ENCODE assay signal across 1 cellular context in genomic region chr16:70685061-70685937, GRCh38.
A peak's percentile ranks its signal among the peaks of the same experiment; 100 is the strongest.
TF ChIP-seq lines count a peak whose summit lies in the region.

No MANE protein-coding gene starts in this region.

TF ChIP-seq in HepG2, 621 proteins besides CTCF, POLR2A, EP300 and RAD21 (continued from another document and continues in another):
- TF ChIP-seq ARID3A (IDR thresholded peaks at IDR 0.05; ENCODE audit: low read depth, low read length) (no peak), ZNF709 (CRISPR knock-in tag; IDR thresholded peaks at IDR 0.05) (no peak), RARA (CRISPR knock-in tag; IDR thresholded peaks at IDR 0.05) (no peak), HDAC2 (CRISPR knock-in tag; IDR thresholded peaks at IDR 0.05) (0 out of 2 replicates have a peak, but pooled peaks have one; percentile 22), TGIF2 (CRISPR knock-in tag; IDR thresholded peaks at IDR 0.05) (peak; percentile 38; the same call in 1 of the 2 replicates), MYPOP (CRISPR knock-in tag; IDR thresholded peaks at IDR 0.05) (no peak; the same call in 1 of the 2 replicates), HOXA7 (CRISPR knock-in tag; IDR thresholded peaks at IDR 0.05) (no peak), CCDC6 (CRISPR knock-in tag; IDR thresholded peaks at IDR 0.05) (no peak), KDM1A (CRISPR knock-in tag; IDR thresholded peaks at IDR 0.05) (no peak), SP1 (IDR thresholded peaks at IDR 0.05) (no peak), SP1 (CRISPR knock-in tag; IDR thresholded peaks at IDR 0.05) (no peak), YY1 (IDR thresholded peaks at IDR 0.05; ENCODE audit: insufficient read depth, insufficient replicate concordance, low read depth, low read length) (peak; percentile 15), ZNF138 (CRISPR knock-in tag; IDR thresholded peaks at IDR 0.05; ENCODE audit: low read depth) (no peak), SP2 (CRISPR knock-in tag; IDR thresholded peaks at IDR 0.05) (no peak), ZNF20 (CRISPR knock-in tag; IDR thresholded peaks at IDR 0.05) (no peak), KLF13 (CRISPR knock-in tag; IDR thresholded peaks at IDR 0.05) (peak; percentile 8; the same call in 1 of the 2 replicates), ZNF556 (CRISPR knock-in tag; IDR thresholded peaks at IDR 0.05; ENCODE audit: borderline replicate concordance) (no peak), DMTF1 (CRISPR knock-in tag; IDR thresholded peaks at IDR 0.05) (no peak), SRSF9 (IDR thresholded peaks at IDR 0.05; ENCODE audit: borderline replicate concordance, insufficient read depth, low read depth, low read length, poor library complexity, severe bottlenecking) (no peak), THAP9 (CRISPR knock-in tag; IDR thresholded peaks at IDR 0.05; ENCODE audit: borderline replicate concordance) (no peak), ARHGAP35 (CRISPR knock-in tag; IDR thresholded peaks at IDR 0.05; ENCODE audit: borderline replicate concordance) (0 out of 2 replicates have a peak, but pooled peaks have one; percentile 44), ZNF569 (CRISPR knock-in tag; IDR thresholded peaks at IDR 0.05; ENCODE audit: borderline replicate concordance) (no peak), ZNF251 (CRISPR knock-in tag; IDR thresholded peaks at IDR 0.05) (no peak), NR3C1 (CRISPR knock-in tag; IDR thresholded peaks at IDR 0.05) (no peak), HOXA3 (CRISPR knock-in tag; IDR thresholded peaks at IDR 0.05) (no peak), ZNF576 (CRISPR knock-in tag; IDR thresholded peaks at IDR 0.05) (no peak), POLR2G (IDR thresholded peaks at IDR 0.05; ENCODE audit: low read depth, low read length) (peak; percentile 40), ZBTB7B (CRISPR knock-in tag; IDR thresholded peaks at IDR 0.05) (peak; percentile 54; the same call in 1 of the 2 replicates), ZNF263 (CRISPR knock-in tag; IDR thresholded peaks at IDR 0.05) (no peak), ZBED4 (CRISPR knock-in tag; IDR thresholded peaks at IDR 0.05; ENCODE audit: borderline replicate concordance) (peak; percentile 47; the same call in 1 of the 2 replicates), MAF1 (CRISPR knock-in tag; IDR thresholded peaks at IDR 0.05; ENCODE audit: borderline replicate concordance) (no peak), RBAK (CRISPR knock-in tag; IDR thresholded peaks at IDR 0.05) (no peak), NR2F6 (IDR thresholded peaks at IDR 0.05) (no peak), NR2F6 (CRISPR knock-in tag; IDR thresholded peaks at IDR 0.05) (no peak)
- TF ChIP-seq, protein P1, sequence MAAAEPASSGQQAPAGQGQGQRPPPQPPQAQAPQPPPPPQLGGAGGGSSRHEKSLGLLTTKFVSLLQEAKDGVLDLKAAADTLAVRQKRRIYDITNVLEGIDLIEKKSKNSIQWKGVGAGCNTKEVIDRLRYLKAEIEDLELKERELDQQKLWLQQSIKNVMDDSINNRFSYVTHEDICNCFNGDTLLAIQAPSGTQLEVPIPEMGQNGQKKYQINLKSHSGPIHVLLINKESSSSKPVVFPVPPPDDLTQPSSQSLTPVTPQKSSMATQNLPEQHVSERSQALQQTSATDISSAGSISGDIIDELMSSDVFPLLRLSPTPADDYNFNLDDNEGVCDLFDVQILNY (CRISPR knock-in tag; conservative IDR thresholded peaks at IDR 0.05) = no peak
- TF ChIP-seq, protein P2, sequence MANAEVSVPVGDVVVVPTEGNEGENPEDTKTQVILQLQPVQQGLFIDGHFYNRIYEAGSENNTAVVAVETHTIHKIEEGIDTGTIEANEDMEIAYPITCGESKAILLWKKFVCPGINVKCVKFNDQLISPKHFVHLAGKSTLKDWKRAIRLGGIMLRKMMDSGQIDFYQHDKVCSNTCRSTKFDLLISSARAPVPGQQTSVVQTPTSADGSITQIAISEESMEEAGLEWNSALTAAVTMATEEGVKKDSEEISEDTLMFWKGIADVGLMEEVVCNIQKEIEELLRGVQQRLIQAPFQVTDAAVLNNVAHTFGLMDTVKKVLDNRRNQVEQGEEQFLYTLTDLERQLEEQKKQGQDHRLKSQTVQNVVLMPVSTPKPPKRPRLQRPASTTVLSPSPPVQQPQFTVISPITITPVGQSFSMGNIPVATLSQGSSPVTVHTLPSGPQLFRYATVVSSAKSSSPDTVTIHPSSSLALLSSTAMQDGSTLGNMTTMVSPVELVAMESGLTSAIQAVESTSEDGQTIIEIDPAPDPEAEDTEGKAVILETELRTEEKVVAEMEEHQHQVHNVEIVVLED (CRISPR knock-in tag; IDR thresholded peaks at IDR 0.05; ENCODE audit: borderline replicate concordance) = no peak; the same call in 1 of the 2 replicates
- TF ChIP-seq, protein P3, sequence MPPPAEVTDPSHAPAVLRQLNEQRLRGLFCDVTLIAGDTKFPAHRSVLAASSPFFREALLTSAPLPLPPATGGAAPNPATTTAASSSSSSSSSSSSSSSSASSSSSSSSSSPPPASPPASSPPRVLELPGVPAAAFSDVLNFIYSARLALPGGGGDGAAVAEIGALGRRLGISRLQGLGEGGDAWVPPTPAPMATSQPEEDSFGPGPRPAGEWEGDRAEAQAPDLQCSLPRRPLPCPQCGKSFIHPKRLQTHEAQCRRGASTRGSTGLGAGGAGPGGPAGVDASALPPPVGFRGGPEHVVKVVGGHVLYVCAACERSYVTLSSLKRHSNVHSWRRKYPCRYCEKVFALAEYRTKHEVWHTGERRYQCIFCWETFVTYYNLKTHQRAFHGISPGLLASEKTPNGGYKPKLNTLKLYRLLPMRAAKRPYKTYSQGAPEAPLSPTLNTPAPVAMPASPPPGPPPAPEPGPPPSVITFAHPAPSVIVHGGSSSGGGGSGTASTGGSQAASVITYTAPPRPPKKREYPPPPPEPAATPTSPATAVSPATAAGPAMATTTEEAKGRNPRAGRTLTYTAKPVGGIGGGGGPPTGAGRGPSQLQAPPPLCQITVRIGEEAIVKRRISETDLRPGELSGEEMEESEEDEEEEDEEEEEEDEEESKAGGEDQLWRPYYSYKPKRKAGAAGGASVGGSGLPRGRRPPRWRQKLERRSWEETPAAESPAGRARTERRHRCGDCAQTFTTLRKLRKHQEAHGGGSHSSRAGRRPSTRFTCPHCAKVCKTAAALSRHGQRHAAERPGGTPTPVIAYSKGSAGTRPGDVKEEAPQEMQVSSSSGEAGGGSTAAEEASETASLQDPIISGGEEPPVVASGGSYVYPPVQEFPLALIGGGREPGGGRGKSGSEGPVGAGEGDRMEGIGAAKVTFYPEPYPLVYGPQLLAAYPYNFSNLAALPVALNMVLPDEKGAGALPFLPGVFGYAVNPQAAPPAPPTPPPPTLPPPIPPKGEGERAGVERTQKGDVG (CRISPR knock-in tag; IDR thresholded peaks at IDR 0.05; ENCODE audit: borderline replicate concordance) = no peak
- TF ChIP-seq, protein P4, sequence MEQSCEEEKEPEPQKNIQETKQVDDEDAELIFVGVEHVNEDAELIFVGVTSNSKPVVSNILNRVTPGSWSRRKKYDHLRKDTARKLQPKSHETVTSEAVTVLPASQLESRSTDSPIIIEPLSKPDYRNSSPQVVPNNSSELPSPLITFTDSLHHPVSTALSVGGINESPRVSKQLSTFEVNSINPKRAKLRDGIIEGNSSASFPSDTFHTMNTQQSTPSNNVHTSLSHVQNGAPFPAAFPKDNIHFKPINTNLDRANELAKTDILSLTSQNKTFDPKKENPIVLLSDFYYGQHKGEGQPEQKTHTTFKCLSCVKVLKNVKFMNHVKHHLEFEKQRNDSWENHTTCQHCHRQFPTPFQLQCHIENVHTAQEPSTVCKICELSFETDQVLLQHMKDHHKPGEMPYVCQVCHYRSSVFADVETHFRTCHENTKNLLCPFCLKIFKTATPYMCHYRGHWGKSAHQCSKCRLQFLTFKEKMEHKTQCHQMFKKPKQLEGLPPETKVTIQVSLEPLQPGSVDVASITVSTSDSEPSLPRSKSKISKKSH (CRISPR knock-in tag; IDR thresholded peaks at IDR 0.05; ENCODE audit: borderline replicate concordance) = peak; percentile 28; the same call in 1 of the 2 replicates
- TF ChIP-seq, protein P5, sequence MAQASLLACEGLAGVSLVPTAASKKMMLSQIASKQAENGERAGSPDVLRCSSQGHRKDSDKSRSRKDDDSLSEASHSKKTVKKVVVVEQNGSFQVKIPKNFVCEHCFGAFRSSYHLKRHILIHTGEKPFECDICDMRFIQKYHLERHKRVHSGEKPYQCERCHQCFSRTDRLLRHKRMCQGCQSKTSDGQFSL (CRISPR knock-in tag; IDR thresholded peaks at IDR 0.05) = no peak
